In the genomic region with DNA sequence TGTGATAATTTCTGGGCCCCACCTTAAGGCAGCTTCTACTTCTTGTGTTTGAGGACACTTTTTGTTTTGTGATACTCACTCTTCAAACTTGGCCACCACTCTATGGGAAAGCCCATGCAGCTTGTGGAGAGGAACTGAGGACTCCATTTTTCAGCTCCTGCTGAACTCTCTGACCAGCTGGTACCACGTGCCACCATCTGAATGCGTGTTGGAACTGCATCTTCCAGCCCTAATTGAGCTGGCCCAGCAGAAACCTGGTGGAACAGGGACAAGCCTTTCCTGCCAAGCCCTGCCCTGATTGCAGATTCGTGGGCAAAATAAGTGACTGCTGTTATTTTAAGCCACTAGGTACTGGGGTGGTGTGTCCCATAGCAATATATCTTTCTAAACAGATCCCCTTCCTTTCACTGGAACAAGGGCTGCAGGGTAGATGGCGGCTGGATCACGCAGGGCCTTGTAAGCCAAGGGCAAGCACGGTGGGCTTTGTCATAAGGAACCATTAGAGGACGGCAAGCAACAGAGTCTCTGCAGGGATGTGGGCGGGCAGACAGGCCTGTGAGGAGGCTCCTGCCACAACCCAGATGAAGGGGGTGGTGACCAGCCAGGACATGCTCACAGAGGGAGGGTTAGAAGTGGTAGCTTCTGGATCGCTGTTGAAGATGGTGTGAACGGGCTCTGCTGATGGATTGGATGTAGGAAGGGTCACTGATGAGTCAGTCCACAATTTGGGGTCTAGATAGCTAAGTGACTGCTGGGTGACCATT, we compare ENCODE assay signal across 21 cellular contexts. TPM values are rescaled to one million over a fixed set of nuclear protein-coding genes. Genes with fewer than 3 reads are reported as not detected.
A peak's percentile ranks its signal among the peaks of the same experiment; 100 is the strongest.
DNase-seq lines count a peak whose midpoint lies in the region; TF ChIP-seq lines count a peak whose summit lies in the region.
"Had no signal": no experiment of that assay in that cellular context is flagged by ENCODE, and none has a peak within 500 bp of the region (broad histone marks: within the 10 kb centered on the region; RNA-seq: fewer than 3 reads in every experiment).

No MANE protein-coding gene starts in this region.

- CTCF ChIA-PET in mammary epithelial cell (lab: Charles Lee; ENCODE audit: low non-redundant PET): no interaction called here

- TF ChIP-seq CTCF in mammary epithelial cell (conservative IDR thresholded peaks at IDR 0.05 in 1 of 2, IDR thresholded peaks at IDR 0.05 in 1 of 2; ENCODE audit: extremely low read depth in 1 of 2, insufficient read depth in 1 of 2, low read depth in 1 of 2, low read length in 2 of 2) (no peak), breast epithelium (IDR thresholded peaks at IDR 0.05) (no peak), WERI-Rb-1 (IDR thresholded peaks at IDR 0.05; ENCODE audit: low read depth, low read length) (0 out of 2 replicates have a peak, but pooled peaks have one; percentile 21)

- H3K4me1 ChIP-seq in mammary epithelial cell (ENCODE audit: insufficient read depth, low read length) (peaks cover 12% of the 10 kb centered on the region), breast epithelium (no peaks in the 10 kb centered on the region)

- H3K9me3 ChIP-seq in mammary epithelial cell (replicated peaks; ENCODE audit: insufficient read depth, low read length): no peaks in the 10 kb centered on the region
- H3K9me3 ChIP-seq in breast epithelium: no peaks in the 10 kb centered on the region
- H3K9me3 ChIP-seq in WERI-Rb-1 (ENCODE audit: severe bottlenecking): no peaks in the 10 kb centered on the region
- H3K9me3 ChIP-seq: A549 had no signal

- BruUV-seq in mammary epithelial cell (replicated peaks; lab: Mats Ljungman, UMichigan): no TSS peak

- no peaks in the 10 kb centered on the region for H3K27me3 ChIP-seq in mammary epithelial cell (ENCODE audit: insufficient read depth, low read length)
- no peaks in the 10 kb centered on the region for H3K27me3 ChIP-seq in breast epithelium
- no peaks in the 10 kb centered on the region for H3K27me3 ChIP-seq in WERI-Rb-1 (ENCODE audit: insufficient read depth, low read depth, severe bottlenecking)

- H2AFZ ChIP-seq in mammary epithelial cell (ENCODE audit: low read depth, low read length): peak overlapping the region; percentile 11
- H2AFZ ChIP-seq: GM23338 had no signal

- WGBS in mammary epithelial cell (ENCODE audit: low coverage, missing lambda C conversion rate): 19% methylated on average over 10 of the region's 10 CpGs

- no peak overlapping the region for H3K9ac ChIP-seq in mammary epithelial cell (ENCODE audit: insufficient read depth, low read length)

- DNase-seq in mammary epithelial cell: no peak
- DNase-seq in breast epithelium (ENCODE audit: low spot score in 2 of 2): no peak
- no peak for DNase-seq in WERI-Rb-1
- peak; percentile 71 for DNase-seq in islet precursor cell
- peak; percentile 33 for DNase-seq in superior temporal gyrus (ENCODE audit: extremely low spot score)
- DNase-seq in activated gamma-delta T cell treated with Interleukin-2 at 50 U/mL for 16 hours: no peak
- DNase-seq in activated effector memory CD4-positive, alpha-beta T cell treated with anti-CD3 and anti-CD28 coated beads, Interleukin-2, amount 50 U/mL, for 16 hours: no peak
- DNase-seq in stimulated activated CD8-positive, alpha-beta memory T cell treated with anti-CD3 and anti-CD28 coated beads, Interleukin-4, amount 100 ng/mL, for 48 hours: no peak
- DNase-seq: activated CD4-positive, alpha-beta T cell treated with anti-CD3 and anti-CD28 coated beads, Interleukin-2, amount 10 ng/mL, durations not matched to agents 7 days and 5 days; activated naive CD4-positive, alpha-beta T cell treated with anti-CD3 and anti-CD28 coated beads, Interleukin-2, amount 50 U/mL, for 16 hours; CD8-positive, alpha-beta T cell; hippocampal formation; left cardiac atrium; NCI-H1436 treated with DMSO at 0.1 percent for 48 hours; PC-3; stimulated activated naive CD8-positive, alpha-beta T cell treated with anti-CD3 and anti-CD28 coated beads, Interleukin-15, Interleukin-2, amounts not matched to agents 100 U/mL and 50 U/mL, for 24 hours had no signal

- dilution Hi-C loops in mammary epithelial cell (cut with HindIII; ENCODE audit: low sequenced_read_pairs): no loop called here

- intact Hi-C loops in mammary epithelial cell (cut with micrococcal nuclease): loop anchor here (1.0 kb wide), 1 partner anchor 62 kb away; no protein-coding TSS in a partner anchor
- intact Hi-C loops in breast epithelium (cut with DNase I; ENCODE audit: low total_unique reads): no loop called here

- H3K4me3 ChIP-seq in mammary epithelial cell (replicated peaks in 1 of 3; ENCODE audit: insufficient read depth in 1 of 3, low read depth in 2 of 3, low read length in 3 of 3): no peak overlapping the region
- no peak overlapping the region for H3K4me3 ChIP-seq in breast epithelium
- no peak overlapping the region for H3K4me3 ChIP-seq in WERI-Rb-1 (ENCODE audit: low read depth, low read length)
- H3K4me3 ChIP-seq: A549, GM23338, SK-N-MC had no signal

- TF ChIP-seq POLR2A in breast epithelium (IDR thresholded peaks at IDR 0.05): no peak

- no peaks in the 10 kb centered on the region for H3K79me2 ChIP-seq in mammary epithelial cell (ENCODE audit: insufficient read depth, low read length)

- no peak overlapping the region for H3K4me2 ChIP-seq in mammary epithelial cell (ENCODE audit: insufficient read depth, low read depth, low read length)
- H3K4me2 ChIP-seq: A549, GM23338 had no signal

- no peaks in the 10 kb centered on the region for H4K20me1 ChIP-seq in mammary epithelial cell (ENCODE audit: insufficient read depth, low read length)

- H3K27ac ChIP-seq in mammary epithelial cell (ENCODE audit: insufficient read depth, low read depth, low read length): no peak overlapping the region
- H3K27ac ChIP-seq in breast epithelium: no peak overlapping the region
- no peak overlapping the region for H3K27ac ChIP-seq in WERI-Rb-1
- H3K27ac ChIP-seq: SK-N-MC had no signal

- in situ Hi-C loops in mammary epithelial cell (cut with MboI; ENCODE audit: low sequenced_read_pairs in 2 of 2): no loop called here

- H3K36me3 ChIP-seq in mammary epithelial cell (ENCODE audit: insufficient read depth, low read length) (no peaks in the 10 kb centered on the region), breast epithelium (no peaks in the 10 kb centered on the region), WERI-Rb-1 (peaks cover 6% of the 10 kb centered on the region; the same call in 1 of the 2 replicates)

RNA-seq across cellular contexts. Expression of gene H1-8, which starts 9.5 kb away (rescaled TPM):
- total RNA-seq in mammary epithelial cell (not detected), breast epithelium (not detected)
- not detected for polyA plus RNA-seq in mammary epithelial cell
- polyA minus RNA-seq in mammary epithelial cell: not detected
- total RNA-seq: activated CD4-positive, alpha-beta T cell treated with anti-CD3 and anti-CD28 coated beads, Interleukin-2, amount 10 ng/mL, durations not matched to agents 7 days and 5 days; CD8-positive, alpha-beta T cell; GM23338; left cardiac atrium; PC-3; posterior vena cava; urinary bladder had no signal
- polyA plus RNA-seq: A549, GM23338, urinary bladder had no signal

RNA-seq across cellular contexts. Expression of gene RHO, which starts 24.0 kb away (rescaled TPM):
- total RNA-seq in mammary epithelial cell (not detected), breast epithelium (under 1 TPM in 1 of 3 donors, not detected in 2; 0.15 TPM)
- not detected for polyA plus RNA-seq in mammary epithelial cell
- not detected for polyA minus RNA-seq in mammary epithelial cell
- total RNA-seq: activated CD4-positive, alpha-beta T cell treated with anti-CD3 and anti-CD28 coated beads, Interleukin-2, amount 10 ng/mL, durations not matched to agents 7 days and 5 days; CD8-positive, alpha-beta T cell; GM23338; left cardiac atrium; PC-3; posterior vena cava; urinary bladder had no signal
- polyA plus RNA-seq: GM23338, urinary bladder had no signal

RNA-seq across cellular contexts. Expression of gene PLXND1, which starts 54.0 kb away (rescaled TPM):
- total RNA-seq in mammary epithelial cell: 1 to 10 TPM; 2.3 to 2.7 TPM
- 0.63 TPM for polyA plus RNA-seq in mammary epithelial cell
- polyA minus RNA-seq in mammary epithelial cell: 0.83 TPM
- total RNA-seq in breast epithelium: 100 to 1,000 TPM in 2 of 3 donors, 10 to 100 TPM in 1; 53.6 to 187 (median 118) TPM

Comparison
In these comparisons a context has a peak if more than half of its experiments do, and no peak if none do; other contexts are left out.
1. RNA of gene PLXND1, which starts 54.0 kb away (total RNA-seq): 53.6 to 187 TPM in breast epithelium; 2.3 to 2.7 TPM in mammary epithelial cell; every median in the first group is over 10 times any median in the second.
2. DNase-seq: peak in islet precursor cell (single experiment) and superior temporal gyrus (single experiment); none in mammary epithelial cell (single experiment), breast epithelium (0 of 2), WERI-Rb-1 (single experiment), activated gamma-delta T cell treated with Interleukin-2 at 50 U/mL for 16 hours (single experiment), activated effector memory CD4-positive, alpha-beta T cell treated with anti-CD3 and anti-CD28 coated beads, Interleukin-2, amount 50 U/mL, for 16 hours (single experiment) and stimulated activated CD8-positive, alpha-beta memory T cell treated with anti-CD3 and anti-CD28 coated beads, Interleukin-4, amount 100 ng/mL, for 48 hours (single experiment).